Comparison of ENCODE assay signal across 27 cellular contexts in the genomic region with DNA sequence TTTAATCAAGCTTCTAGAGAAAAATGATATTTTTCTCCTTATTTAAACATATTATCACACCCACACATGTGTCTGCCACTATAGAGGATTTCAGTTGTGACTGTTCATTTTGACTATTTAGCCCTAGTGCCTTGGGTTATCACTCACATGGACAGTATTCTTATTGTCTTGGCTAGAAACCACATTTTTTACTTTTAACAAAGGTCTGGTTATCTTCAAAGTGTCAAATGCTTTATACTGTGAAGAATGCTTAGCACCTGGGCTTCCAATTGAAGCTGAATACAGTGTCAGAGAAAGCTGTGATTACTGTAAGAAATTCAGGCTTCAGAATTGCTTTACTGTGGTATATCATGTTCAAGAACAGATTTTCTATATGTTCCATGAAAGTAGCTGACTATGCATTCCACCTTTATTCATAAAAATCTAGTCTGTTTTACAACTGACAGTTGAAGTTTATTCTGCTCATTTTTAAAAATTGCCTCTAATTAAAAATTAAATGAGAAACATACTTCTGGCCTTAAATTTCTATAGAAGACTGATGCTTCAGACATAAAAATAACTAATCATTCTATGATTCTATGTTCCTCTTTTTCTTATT.
"Had no signal": no experiment of that assay in that cellular context is flagged by ENCODE, and none has a peak within 500 bp of the region (broad histone marks: within the 10 kb centered on the region; RNA-seq: fewer than 3 reads in every experiment).

No MANE protein-coding gene starts in this region.

- H3K36me3 ChIP-seq: breast epithelium had no signal

- H3K4me1 ChIP-seq: breast epithelium had no signal

- H3K9me3 Mint-ChIP-seq: activated B cell treated with CpG ODN at 0.5 μM for 24 hours; activated CD4-positive, alpha-beta T cell treated with anti-CD3 and anti-CD28 coated beads, Interleukin-2, amount 10 ng/mL, durations not matched to agents 24 days and 14 days; activated naive CD4-positive, alpha-beta T cell treated with anti-CD3 and anti-CD28 coated beads, Interleukin-2, amount 50 U/mL, for 24 hours; activated T-helper 1 cell treated with anti-CD3 and anti-CD28 coated beads, Interleukin-12 subunit alpha, Interleukin-12 subunit beta, Interleukin-2, Interleukin-4 antibody, amounts not matched to agents 30 ng/mL and 10 ng/mL and 1 ng/mL, durations not matched to agents 14 hours and 24 hours and 36 hours had no signal

- H3K27me3 ChIP-seq: breast epithelium had no signal

- FAIRE-seq: TTC549 had no signal

- H3K4me3 ChIP-seq: breast epithelium, PC-9 had no signal

- H3K36me3 Mint-ChIP-seq: activated CD8-positive, alpha-beta memory T cell treated with anti-CD3 and anti-CD28 coated beads, Interleukin-2, amount 10 ng/mL, durations not matched to agents 7 days and 5 days; activated naive CD4-positive, alpha-beta T cell treated with anti-CD3 and anti-CD28 coated beads, Interleukin-2, amount 50 U/mL, for 24 hours; T-cell had no signal

- H3K9me3 ChIP-seq: breast epithelium had no signal

- H3K4me2 ChIP-seq: PC-9 had no signal

- H3K27ac Mint-ChIP-seq: activated B cell treated with CpG ODN at 0.5 μM for 24 hours; activated CD4-positive, alpha-beta T cell treated with anti-CD3 and anti-CD28 coated beads, Interleukin-2, amount 10 ng/mL, durations not matched to agents 24 days and 14 days; activated CD8-positive, alpha-beta memory T cell treated with anti-CD3 and anti-CD28 coated beads, Interleukin-2, amount 10 ng/mL, durations not matched to agents 7 days and 5 days; activated naive CD4-positive, alpha-beta T cell treated with anti-CD3 and anti-CD28 coated beads, Interleukin-2, amount 50 U/mL, for 24 hours; activated T-cell treated with anti-CD3 and anti-CD28 coated beads, Interleukin-2, amount 50 U/mL, for 24 hours; activated T-helper 1 cell treated with anti-CD3 and anti-CD28 coated beads, Interleukin-12 subunit alpha, Interleukin-12 subunit beta, Interleukin-2, Interleukin-4 antibody, amounts not matched to agents 30 ng/mL and 10 ng/mL and 1 ng/mL, durations not matched to agents 14 hours and 24 hours and 36 hours; T-cell had no signal

- H2AFZ ChIP-seq: PC-9 had no signal

- ATAC-seq: activated CD8-positive, alpha-beta memory T cell treated with anti-CD3 and anti-CD28 coated beads, Interleukin-2, amount 10 ng/mL, durations not matched to agents 7 days and 5 days; T-cell had no signal

- H3K27me3 Mint-ChIP-seq: activated B cell treated with CpG ODN at 0.5 μM for 24 hours; activated CD8-positive, alpha-beta memory T cell treated with anti-CD3 and anti-CD28 coated beads, Interleukin-2, amount 10 ng/mL, durations not matched to agents 7 days and 5 days; activated naive CD4-positive, alpha-beta T cell treated with anti-CD3 and anti-CD28 coated beads, Interleukin-2, amount 50 U/mL, for 24 hours; activated T-cell treated with anti-CD3 and anti-CD28 coated beads, Interleukin-2, amount 50 U/mL, for 24 hours; T-cell had no signal

- H3K27ac ChIP-seq: breast epithelium, PC-9 had no signal

- H3K4me1 Mint-ChIP-seq: activated B cell treated with CpG ODN at 0.5 μM for 24 hours; activated CD4-positive, alpha-beta T cell treated with anti-CD3 and anti-CD28 coated beads, Interleukin-2, amount 10 ng/mL, durations not matched to agents 24 days and 14 days; activated CD8-positive, alpha-beta memory T cell treated with anti-CD3 and anti-CD28 coated beads, Interleukin-2, amount 10 ng/mL, durations not matched to agents 7 days and 5 days; activated naive CD4-positive, alpha-beta T cell treated with anti-CD3 and anti-CD28 coated beads, Interleukin-2, amount 50 U/mL, for 24 hours; T-cell had no signal

- H3K4me3 Mint-ChIP-seq: activated B cell treated with CpG ODN at 0.5 μM for 24 hours; activated CD4-positive, alpha-beta T cell treated with anti-CD3 and anti-CD28 coated beads, Interleukin-2, amount 10 ng/mL, durations not matched to agents 24 days and 14 days; activated CD8-positive, alpha-beta memory T cell treated with anti-CD3 and anti-CD28 coated beads, Interleukin-2, amount 10 ng/mL, durations not matched to agents 7 days and 5 days; activated naive CD4-positive, alpha-beta T cell treated with anti-CD3 and anti-CD28 coated beads, Interleukin-2, amount 50 U/mL, for 24 hours; activated T-cell treated with anti-CD3 and anti-CD28 coated beads, Interleukin-2, amount 50 U/mL, for 24 hours; activated T-helper 1 cell treated with anti-CD3 and anti-CD28 coated beads, Interleukin-12 subunit alpha, Interleukin-12 subunit beta, Interleukin-2, Interleukin-4 antibody, amounts not matched to agents 30 ng/mL and 10 ng/mL and 1 ng/mL, durations not matched to agents 14 hours and 24 hours and 36 hours; T-cell had no signal

- DNase-seq: activated B cell treated with CpG ODN at 0.5 μM for 24 hours; activated CD4-positive, alpha-beta T cell treated with anti-CD3 and anti-CD28 coated beads for 1 hour; activated CD4-positive, alpha-beta T cell treated with anti-CD3 and anti-CD28 coated beads, Interleukin-2, amount 10 ng/mL, durations not matched to agents 24 days and 14 days; activated CD4-positive, alpha-beta T cell treated with anti-CD3 and anti-CD28 coated beads, Interleukin-2, amount 50 U/mL, for 48 hours; activated CD8-positive, alpha-beta memory T cell treated with anti-CD3 and anti-CD28 coated beads, Interleukin-2, amount 10 ng/mL, durations not matched to agents 7 days and 5 days; activated effector memory CD4-positive, alpha-beta T cell treated with Interleukin-2 at 50 U/mL for 16 hours; activated naive CD4-positive, alpha-beta T cell; activated T-cell treated with anti-CD3 and anti-CD28 coated beads, Interleukin-2, amount 50 U/mL, for 24 hours; aorta; caudate nucleus; Kasumi-1; KBM-7; NCI-H1092; NCI-H1417; NCI-H1930; NCI-H2171; NCI-H2227 treated with DMSO at 0.1 percent for 48 hours; NCI-H526; PC-9; SHP77 treated with DMSO at 0.1 percent for 48 hours; T-cell; T-helper 2 cell; T1000 had no signal
